8 cellular contexts compared by ENCODE assay signal in the genomic region with DNA sequence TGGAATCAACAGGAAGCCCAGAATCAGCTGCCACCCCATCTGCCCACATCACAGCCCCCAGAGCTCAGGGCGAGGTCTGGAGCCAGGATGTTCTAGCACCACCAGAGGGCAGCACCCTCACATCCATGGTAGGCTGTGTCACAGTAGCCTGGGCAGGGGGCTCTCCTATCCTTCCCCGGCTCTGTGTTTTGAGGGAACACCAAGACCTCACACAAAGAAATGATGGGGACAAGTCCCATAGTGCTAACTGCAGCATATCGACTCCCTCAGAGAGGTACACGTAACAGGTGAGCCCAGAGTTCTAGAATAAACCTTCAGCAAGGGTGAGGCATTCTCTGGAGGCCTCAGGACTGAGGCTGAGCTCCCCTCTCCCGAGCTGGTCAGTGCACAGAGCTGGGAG. TPM values are rescaled to one million over a fixed set of nuclear protein-coding genes. Genes with fewer than 3 reads are reported as not detected.
DNase-seq lines count a peak whose midpoint lies in the region; ATAC-seq and TF ChIP-seq lines count a peak whose summit lies in the region.

No MANE protein-coding gene starts in this region.

- peaks cover 2% of the 10 kb centered on the region for H3K27me3 ChIP-seq in adipocyte (replicated peaks; ENCODE audit: control insufficient read depth, insufficient read depth, low read length)
- peaks cover 12% of the 10 kb centered on the region for H3K27me3 ChIP-seq in smooth muscle cell (ENCODE audit: low read depth)

- DNase-seq in DMS79 (lab: John Stamatoyannopoulos, UW) (peak; percentile 30), LNCaP clone FGC (ENCODE audit: low read depth) (no peak), T-helper 1 cell (peak; percentile 28 to 73 (median 65)), adipocyte (ENCODE audit: low read depth) (peak; percentile 84), left ventricle myocardium superior (peak; percentile 80), smooth muscle cell (lab: John Stamatoyannopoulos, UW; ENCODE audit: unreplicated experiment) (peak; percentile 17)

- peaks cover 7% of the 10 kb centered on the region for H3F3A ChIP-seq in smooth muscle cell (ENCODE audit: low read depth)

- peak; percentile 32 for ATAC-seq in left ventricle myocardium superior
- ATAC-seq in GM21526 (IDR thresholded peaks at IDR 0.05; ENCODE audit: low FRiP score, unreplicated experiment) = no peak
- no peak for ATAC-seq in HG03442 (IDR thresholded peaks at IDR 0.05; ENCODE audit: unreplicated experiment)

- intact Hi-C loops in left ventricle myocardium superior (cut with micrococcal nuclease) = loop anchor here (2.0 kb wide), 1 partner anchor 105 kb away; no protein-coding TSS in a partner anchor

- 26% methylated on average over 5 of the region's 5 CpGs for WGBS in smooth muscle cell (ENCODE audit: low lambda C conversion rate)

- H3K36me3 ChIP-seq in adipocyte (ENCODE audit: control insufficient read depth, insufficient read depth, low read length, severe bottlenecking) (no peaks in the 10 kb centered on the region), smooth muscle cell (ENCODE audit: low read depth) (no peaks in the 10 kb centered on the region)

- no peak overlapping the region for H3K27ac ChIP-seq in smooth muscle cell (ENCODE audit: low read depth)

- H3K4me1 ChIP-seq in adipocyte (ENCODE audit: control insufficient read depth, insufficient read depth, low read length) (peaks cover 18% of the 10 kb centered on the region), smooth muscle cell (ENCODE audit: low read depth) (peaks cover 29% of the 10 kb centered on the region)

- H3K9ac ChIP-seq in adipocyte (ENCODE audit: low read length) = no peak overlapping the region
- no peak overlapping the region for H3K9ac ChIP-seq in smooth muscle cell (ENCODE audit: low read depth)

- peak; percentile 89 for TF ChIP-seq CTCF in LNCaP clone FGC (IDR thresholded peaks at IDR 0.05; ENCODE audit: control insufficient read depth, extremely low read depth, insufficient read depth)
- TF ChIP-seq CTCF in smooth muscle cell (IDR thresholded peaks at IDR 0.05; ENCODE audit: borderline replicate concordance, insufficient read depth, poor library complexity, severe bottlenecking) = peak; percentile 88

- no peak overlapping the region for H2AFZ ChIP-seq in smooth muscle cell (ENCODE audit: low read depth)

- no peak overlapping the region for H3K4me3 ChIP-seq in LNCaP clone FGC (ENCODE audit: low read depth, low read length)
- H3K4me3 ChIP-seq in adipocyte (ENCODE audit: low read length) = no peak overlapping the region
- H3K4me3 ChIP-seq in smooth muscle cell = no peak overlapping the region

- peaks cover 6% of the 10 kb centered on the region for H4K20me1 ChIP-seq in smooth muscle cell (ENCODE audit: low read depth)

- no peak overlapping the region for H3K4me2 ChIP-seq in smooth muscle cell

- H3K9me3 ChIP-seq in adipocyte (ENCODE audit: control insufficient read depth, low read length) (no peaks in the 10 kb centered on the region), smooth muscle cell (replicated peaks; ENCODE audit: low read depth) (no peaks in the 10 kb centered on the region)

- H3K79me2 ChIP-seq in smooth muscle cell (ENCODE audit: low read depth) = no peaks in the 10 kb centered on the region

RNA-seq across cellular contexts. Expression of gene KCNC4, which starts 2.3 kb away (rescaled TPM):
- total RNA-seq in left ventricle myocardium superior (4.7 TPM), smooth muscle cell (2.0 and 4.6 TPM in 2 replicates)
- polyA plus RNA-seq in smooth muscle cell = 5.3 and 6.0 TPM in 2 replicates

RNA-seq across cellular contexts. Expression of gene SLC6A17, which starts 57.5 kb away (rescaled TPM):
- not detected for total RNA-seq in left ventricle myocardium superior
- total RNA-seq in smooth muscle cell = 4.0 and 5.6 TPM in 2 replicates
- polyA plus RNA-seq in smooth muscle cell = 3.2 and 4.2 TPM in 2 replicates
